8 cellular contexts compared by ENCODE assay signal in genomic region chr7:95549818-95550529, GRCh38. TPM values are rescaled to one million over a fixed set of nuclear protein-coding genes. Genes with fewer than 3 reads are reported as not detected.
DNase-seq lines count a peak whose midpoint lies in the region; ATAC-seq and TF ChIP-seq lines count a peak whose summit lies in the region.

No MANE protein-coding gene starts in this region.

- H3K9ac ChIP-seq in NT2/D1 (ENCODE audit: insufficient read length, low read depth) = no peak overlapping the region
- peak overlapping the region; percentile 22 for H3K9ac ChIP-seq in muscle layer of colon (ENCODE audit: low read length)

- TF ChIP-seq CTCF in esophagus muscularis mucosa (IDR thresholded peaks at IDR 0.05) = no peak

- POLR2A ChIA-PET in HEK293T (lab: Yijun Ruan, JAX) = no interaction called here

- H3K9me3 Mint-ChIP-seq in effector memory CD8-positive, alpha-beta T cell = no peaks in the 10 kb centered on the region

- H3K36me3 Mint-ChIP-seq in effector memory CD8-positive, alpha-beta T cell (ENCODE audit: insufficient read depth) = no peaks in the 10 kb centered on the region

- CTCF ChIA-PET in HEK293T (lab: Yijun Ruan, JAX) = interaction anchor here (0.6 to 1.1 kb wide), 4 partner anchors 9 to 140 kb away, joined by 3 to 7 read pairs (median 3); no protein-coding TSS in a partner anchor

- H3K27ac ChIP-seq in esophagus muscularis mucosa (replicated peaks in 1 of 4) (peak overlapping the region; percentile 88 to 93 (median 92)), muscle layer of colon (ENCODE audit: low read depth, low read length) (peak overlapping the region; percentile 77)

- H3K4me3 ChIP-seq in NT2/D1 (ENCODE audit: insufficient read length, low read depth) (no peak overlapping the region), esophagus muscularis mucosa (peak overlapping the region in 2 of 4 donors; percentile 22 to 46), muscle layer of colon (ENCODE audit: low read depth in 1 of 2, low read length in 2 of 2) (peak overlapping the region in 1 of 2 donors; percentile 17)

- intact Hi-C loops in esophagus muscularis mucosa (cut with DNase I) = no loop called here

- H3K4me1 ChIP-seq in NT2/D1 (ENCODE audit: insufficient read depth, insufficient read length) = no peaks in the 10 kb centered on the region
- peaks cover 62 to 70% (median 69%) of the 10 kb centered on the region in 4 donors for H3K4me1 ChIP-seq in esophagus muscularis mucosa
- H3K4me1 ChIP-seq in muscle layer of colon (ENCODE audit: insufficient read depth, low read length) = peaks cover 55% of the 10 kb centered on the region

- WGBS in esophagus muscularis mucosa = 9% methylated on average over 6 of the region's 6 CpGs

- H3K27me3 ChIP-seq in NT2/D1 (ENCODE audit: insufficient read depth, insufficient read length) = no peaks in the 10 kb centered on the region
- H3K27me3 ChIP-seq in esophagus muscularis mucosa = no peaks in the 10 kb centered on the region
- no peaks in the 10 kb centered on the region for H3K27me3 ChIP-seq in muscle layer of colon (ENCODE audit: control insufficient read depth in 1 of 2, insufficient read depth in 2 of 2, low read length in 2 of 2)

- DNase-seq in GM04504 (ENCODE audit: low read depth) = peak; percentile 27
- DNase-seq in NT2/D1 (ENCODE audit: low read depth, low spot score) = peak; percentile 9
- peak; percentile 99 for DNase-seq in esophagus muscularis mucosa (ENCODE audit: extremely low spot score)
- DNase-seq in HEK293T (ENCODE audit: extremely low spot score) = no peak
- DNase-seq in effector memory CD8-positive, alpha-beta T cell = no peak

- H3K27ac Mint-ChIP-seq in effector memory CD8-positive, alpha-beta T cell = no peak overlapping the region

- H3K27me3 Mint-ChIP-seq in effector memory CD8-positive, alpha-beta T cell = peaks cover 9 to 12% of the 10 kb centered on the region in 2 donors

- H3K4me1 Mint-ChIP-seq in effector memory CD8-positive, alpha-beta T cell (ENCODE audit: low read depth in 2 of 2) = no peaks in the 10 kb centered on the region

- no peak for TF ChIP-seq POLR2A in esophagus muscularis mucosa (IDR thresholded peaks at IDR 0.05; ENCODE audit: low read depth)

- no peak for ATAC-seq in HG02642 (IDR thresholded peaks at IDR 0.05; ENCODE audit: poor library complexity, unreplicated experiment)
- ATAC-seq in GM18907 (IDR thresholded peaks at IDR 0.05; ENCODE audit: unreplicated experiment) = no peak
- no peak for ATAC-seq in effector memory CD8-positive, alpha-beta T cell (replicated peaks)

- H3K36me3 ChIP-seq in NT2/D1 (ENCODE audit: insufficient read depth, insufficient read length, low read length) (no peaks in the 10 kb centered on the region), esophagus muscularis mucosa (no peaks in the 10 kb centered on the region), muscle layer of colon (ENCODE audit: insufficient read depth, low read length) (no peaks in the 10 kb centered on the region)

- no peak overlapping the region for H3K4me3 Mint-ChIP-seq in effector memory CD8-positive, alpha-beta T cell

- H3K9me3 ChIP-seq in NT2/D1 (ENCODE audit: insufficient read depth, low read length) (no peaks in the 10 kb centered on the region), esophagus muscularis mucosa (no peaks in the 10 kb centered on the region), muscle layer of colon (ENCODE audit: low read length) (no peaks in the 10 kb centered on the region)

- peak; percentile 98 for TF ChIP-seq EP300 in esophagus muscularis mucosa (IDR thresholded peaks at IDR 0.05)

TF ChIP-seq in HEK293T, 16 proteins besides CTCF, POLR2A, EP300 and RAD21:
- TF ChIP-seq, protein P1, sequence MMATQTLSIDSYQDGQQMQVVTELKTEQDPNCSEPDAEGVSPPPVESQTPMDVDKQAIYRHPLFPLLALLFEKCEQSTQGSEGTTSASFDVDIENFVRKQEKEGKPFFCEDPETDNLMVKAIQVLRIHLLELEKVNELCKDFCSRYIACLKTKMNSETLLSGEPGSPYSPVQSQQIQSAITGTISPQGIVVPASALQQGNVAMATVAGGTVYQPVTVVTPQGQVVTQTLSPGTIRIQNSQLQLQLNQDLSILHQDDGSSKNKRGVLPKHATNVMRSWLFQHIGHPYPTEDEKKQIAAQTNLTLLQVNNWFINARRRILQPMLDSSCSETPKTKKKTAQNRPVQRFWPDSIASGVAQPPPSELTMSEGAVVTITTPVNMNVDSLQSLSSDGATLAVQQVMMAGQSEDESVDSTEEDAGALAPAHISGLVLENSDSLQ (IDR thresholded peaks at IDR 0.05) = no peak
- TF ChIP-seq SP1 (IDR thresholded peaks at IDR 0.05) = no peak
- TF ChIP-seq NFRKB (IDR thresholded peaks at IDR 0.05) = no peak
- TF ChIP-seq FOXK2 (IDR thresholded peaks at IDR 0.05) = no peak
- TF ChIP-seq SUZ12 (IDR thresholded peaks at IDR 0.05) = no peak
- no peak for TF ChIP-seq FOXA1 (IDR thresholded peaks at IDR 0.05)
- no peak for TF ChIP-seq BHLHE40 (IDR thresholded peaks at IDR 0.05; ENCODE audit: borderline replicate concordance)
- no peak for TF ChIP-seq CTBP1 (IDR thresholded peaks at IDR 0.05; ENCODE audit: borderline replicate concordance)
- TF ChIP-seq TARDBP (IDR thresholded peaks at IDR 0.05) = no peak
- no peak for TF ChIP-seq ELF4 (IDR thresholded peaks at IDR 0.05)
- TF ChIP-seq FOXM1 (IDR thresholded peaks at IDR 0.05; ENCODE audit: borderline replicate concordance) = no peak
- TF ChIP-seq L3MBTL2 (conservative IDR thresholded peaks at IDR 0.05) = no peak
- TF ChIP-seq LEF1 (IDR thresholded peaks at IDR 0.05; ENCODE audit: borderline replicate concordance) = no peak
- no peak for TF ChIP-seq ARNT (IDR thresholded peaks at IDR 0.05)
TF ChIP-seq in HEK293T: peak in this region for 0.

RNA-seq across cellular contexts. Expression of gene PDK4, which starts 46.3 kb away (rescaled TPM):
- total RNA-seq in esophagus muscularis mucosa = 1,000 to 10,000 TPM in 1 of 4 donors, 100 to 1,000 TPM in 3; 165 to 1,138 (median 371) TPM

Comparison
In these comparisons a context has a peak if more than half of its experiments do, and no peak if none do; other contexts are left out.
1. DNase-seq: peak in GM04504 (single experiment), NT2/D1 (single experiment) and esophagus muscularis mucosa (single experiment); none in HEK293T (single experiment) and effector memory CD8-positive, alpha-beta T cell (0 of 3).